In the genomic region with DNA sequence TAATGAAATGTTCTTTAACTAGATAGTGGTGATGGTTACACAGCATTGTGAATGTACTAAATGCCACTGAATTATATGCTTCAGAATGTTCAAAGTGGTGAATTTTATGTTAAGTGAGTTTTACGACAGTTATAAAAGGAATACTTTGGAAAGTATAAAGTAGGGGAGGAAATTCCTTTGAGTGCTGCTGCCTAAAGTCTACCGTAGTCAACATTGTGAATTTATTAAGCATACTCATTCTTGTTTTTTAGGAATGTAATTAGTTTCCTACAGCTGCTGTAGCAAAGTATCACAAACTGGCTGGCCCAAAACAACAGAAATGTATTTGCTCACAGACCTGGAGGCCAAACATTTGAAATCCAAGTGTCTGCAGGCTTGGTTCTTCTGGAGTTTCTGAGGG, we compare ENCODE assay signal across 23 cellular contexts.
DNase-seq lines count a peak whose midpoint lies in the region; ATAC-seq lines count a peak whose summit lies in the region.
"Had no signal": no experiment of that assay in that cellular context is flagged by ENCODE, and none has a peak within 500 bp of the region (broad histone marks: within the 10 kb centered on the region; RNA-seq: fewer than 3 reads in every experiment).

No MANE protein-coding gene starts in this region.

- no peak overlapping the region for H4K91ac ChIP-seq in trophoblast cell (ENCODE audit: low read depth, low read length)

- ATAC-seq in activated naive CD4-positive, alpha-beta T cell treated with anti-CD3 and anti-CD28 coated beads, Interleukin-2, amount 50 U/mL, for 72 hours, result no peak
- ATAC-seq: GM23338 had no signal

- no peaks in the 10 kb centered on the region for H3K27me3 ChIP-seq in trophoblast cell (ENCODE audit: insufficient read depth, low read length)

- no peak overlapping the region for H4K8ac ChIP-seq in trophoblast cell (ENCODE audit: low read depth, low read length)

- no peak overlapping the region for H3K4me2 ChIP-seq in trophoblast cell (ENCODE audit: low read length)
- H3K4me2 ChIP-seq: GM23338 had no signal

- no peak overlapping the region for H2BK5ac ChIP-seq in trophoblast cell (ENCODE audit: low read depth, low read length, poor library complexity)

- H3K27ac ChIP-seq in SK-N-MC, result peak overlapping the region; percentile 87
- H3K27ac ChIP-seq in trophoblast cell (ENCODE audit: low read depth, low read length), result peak overlapping the region; percentile 25
- H3K27ac ChIP-seq: RWPE1 had no signal

- no peak overlapping the region for H3K23ac ChIP-seq in trophoblast cell (ENCODE audit: low read length)

- H3K9ac ChIP-seq in SK-N-MC (ENCODE audit: insufficient read length) (no peak overlapping the region), trophoblast cell (ENCODE audit: low read length) (no peak overlapping the region)

- peak overlapping the region; percentile 51 for H3K4me3 ChIP-seq in SK-N-MC
- no peak overlapping the region for H3K4me3 ChIP-seq in trophoblast cell (ENCODE audit: low read depth, low read length)
- H3K4me3 ChIP-seq: GM23338 had no signal

- H3K4me1 ChIP-seq in trophoblast cell (ENCODE audit: control insufficient read depth in 1 of 2, insufficient read depth in 2 of 2, low read length in 2 of 2), result peaks cover 0 to 2% of the 10 kb centered on the region in 2 experiments

- H2AFZ ChIP-seq in trophoblast cell (ENCODE audit: insufficient read depth, low read length, poor library complexity), result no peak overlapping the region
- H2AFZ ChIP-seq: GM23338 had no signal

- no peak overlapping the region for H2AK5ac ChIP-seq in trophoblast cell (ENCODE audit: low read length)

- no peak overlapping the region for H2BK12ac ChIP-seq in trophoblast cell (ENCODE audit: low read length)

- H3K4ac ChIP-seq in trophoblast cell (ENCODE audit: low read depth, low read length), result no peak overlapping the region

- H3K9me3 ChIP-seq in SK-N-MC (ENCODE audit: low read depth, low read length), result no peaks in the 10 kb centered on the region
- no peaks in the 10 kb centered on the region for H3K9me3 ChIP-seq in trophoblast cell (ENCODE audit: insufficient read depth, low read depth, low read length)

- no peaks in the 10 kb centered on the region for H3K79me1 ChIP-seq in trophoblast cell (ENCODE audit: low read length)

- WGBS in trophoblast cell (ENCODE audit: extremely low coverage, insufficient coverage, insufficient read length), result no CpG with 5 or more reads among the region's 2 CpGs

- H3K36me3 ChIP-seq in SK-N-MC (ENCODE audit: insufficient read depth, low read length) (no peaks in the 10 kb centered on the region), trophoblast cell (ENCODE audit: control insufficient read depth in 1 of 2, insufficient read depth in 2 of 2, low read length in 2 of 2) (peaks cover 0 to 3% of the 10 kb centered on the region in 2 experiments)

- DNase-seq in ELF-1 (ENCODE audit: low read depth, low spot score) (peak; percentile 4), SK-N-MC (ENCODE audit: low read depth, low spot score) (peak; percentile 42), trophoblast cell (no peak), amygdala (lab: John Stamatoyannopoulos, UW) (no peak), DMS 273 (lab: John Stamatoyannopoulos, UW; ENCODE audit: unreplicated experiment) (no peak), mucosa of gallbladder (ENCODE audit: low spot score) (no peak)
- DNase-seq in activated naive CD4-positive, alpha-beta T cell treated with anti-CD3 and anti-CD28 coated beads, Interleukin-2, amount 50 U/mL, for 72 hours (ENCODE audit: low spot score in 2 of 2), result no peak
- DNase-seq: C1 segment of cervical spinal cord; CD4-positive, alpha-beta memory T cell; COR-L47; DMS79; H9; HFFc6; IMR-90; KG1; MM.1S; NCI-H1417; NCI-H1694; NCI-H2029 treated with DMSO at 0.1 percent for 48 hours; NCI-H526 treated with DMSO at 0.1 percent for 48 hours; SHP77 had no signal

- H3K36me3 Mint-ChIP-seq in activated naive CD4-positive, alpha-beta T cell treated with anti-CD3 and anti-CD28 coated beads, Interleukin-2, amount 50 U/mL, for 72 hours, result peaks cover 0 to 4% of the 10 kb centered on the region in 2 donors

- no peak overlapping the region for H3K27ac Mint-ChIP-seq in activated naive CD4-positive, alpha-beta T cell treated with anti-CD3 and anti-CD28 coated beads, Interleukin-2, amount 50 U/mL, for 72 hours
- H3K27ac Mint-ChIP-seq: CD4-positive, alpha-beta memory T cell; GM23338; H9; HFFc6 had no signal

- no peak overlapping the region for H4K12ac ChIP-seq in trophoblast cell (ENCODE audit: low read depth, low read length)

- no peak overlapping the region for H3K14ac ChIP-seq in trophoblast cell (ENCODE audit: low read length)

- H3K9me3 Mint-ChIP-seq in activated naive CD4-positive, alpha-beta T cell treated with anti-CD3 and anti-CD28 coated beads, Interleukin-2, amount 50 U/mL, for 72 hours, result no peaks in the 10 kb centered on the region
- H3K9me3 Mint-ChIP-seq: CD4-positive, alpha-beta memory T cell had no signal

- no peaks in the 10 kb centered on the region for H3K79me2 ChIP-seq in trophoblast cell (ENCODE audit: control insufficient read depth, insufficient read depth, low read length, poor library complexity)

- no peak overlapping the region for H2BK120ac ChIP-seq in trophoblast cell (ENCODE audit: insufficient read depth, low read length, poor library complexity)

- H3K18ac ChIP-seq in trophoblast cell (ENCODE audit: low read length), result no peak overlapping the region

Comparison
In these comparisons a context has a peak if more than half of its experiments do, and no peak if none do; other contexts are left out.
1. DNase-seq: peak in ELF-1 (single experiment) and SK-N-MC (single experiment); none in trophoblast cell (0 of 2), amygdala (0 of 56), DMS 273 (single experiment), mucosa of gallbladder (single experiment) and activated naive CD4-positive, alpha-beta T cell treated with anti-CD3 and anti-CD28 coated beads, Interleukin-2, amount 50 U/mL, for 72 hours (0 of 2).